ENCODE assay signal across 9 cellular contexts in genomic region chr3:72520690-72521308, GRCh38.
DNase-seq lines count a peak whose midpoint lies in the region; ATAC-seq and TF ChIP-seq lines count a peak whose summit lies in the region.
"Had no signal": no experiment of that assay in that cellular context is flagged by ENCODE, and none has a peak within 500 bp of the region (broad histone marks: within the 10 kb centered on the region; RNA-seq: fewer than 3 reads in every experiment).

No MANE protein-coding gene starts in this region.

- H3K79me2 ChIP-seq in Karpas-422 (ENCODE audit: low read length) = no peaks in the 10 kb centered on the region

- TF ChIP-seq CTCF in GM13976 (IDR thresholded peaks at IDR 0.05; ENCODE audit: borderline replicate concordance, control extremely low read depth, extremely low read depth, insufficient read depth, missing control alignments) = no peak
- TF ChIP-seq CTCF in HEK293 (tag by site-specific recombination; IDR thresholded peaks at IDR 0.05) = no peak
- no peak for TF ChIP-seq CTCF in kidney epithelial cell (IDR thresholded peaks at IDR 0.05; ENCODE audit: insufficient read depth, low read length, poor library complexity, severe bottlenecking)

- no peaks in the 10 kb centered on the region for H3K9me2 ChIP-seq in Karpas-422 (replicated peaks; ENCODE audit: insufficient read depth, low read length)

- H2AFZ ChIP-seq in Karpas-422 (ENCODE audit: low read length) = no peak overlapping the region

- DNase-seq in GM13976 (ENCODE audit: low spot score) = peak; percentile 39
- peak; percentile 58 for DNase-seq in RPMI7951 (ENCODE audit: low read depth)
- peak; percentile 80 for DNase-seq in kidney epithelial cell (ENCODE audit: low read depth)
- DNase-seq in Karpas-422 = no peak
- no peak for DNase-seq in DMS79 (lab: John Stamatoyannopoulos, UW)
- DNase-seq in cardiac septum (ENCODE audit: low spot score) = no peak

- H3K9me3 ChIP-seq in HEK293 (ENCODE audit: control insufficient read depth, insufficient read depth, low read depth, low read length) (no peaks in the 10 kb centered on the region), Karpas-422 (ENCODE audit: low read length) (no peaks in the 10 kb centered on the region)

- H3K4me2 ChIP-seq in Karpas-422 (ENCODE audit: low read depth, low read length, poor library complexity, severe bottlenecking) = no peak overlapping the region

- in situ Hi-C loops in GM13976 (cut with MboI; ENCODE audit: low sequenced_read_pairs, unreplicated experiment) = no loop called here

- intact Hi-C loops in cardiac septum (cut with DNase I) = no loop called here

- H3K4me1 ChIP-seq in HEK293 (ENCODE audit: control insufficient read depth, insufficient read depth, low read length) = peaks cover 4% of the 10 kb centered on the region; the same call in 1 of the 2 replicates
- peaks cover 14% of the 10 kb centered on the region for H3K4me1 ChIP-seq in Karpas-422 (ENCODE audit: low read length)

- ATAC-seq in HG02970 (IDR thresholded peaks at IDR 0.05; ENCODE audit: low FRiP score, unreplicated experiment) = no peak

- no peaks in the 10 kb centered on the region for H4K20me1 ChIP-seq in Karpas-422 (ENCODE audit: insufficient read depth, low read depth, low read length)

- POLR2A ChIA-PET in HEK293 (lab: Yijun Ruan, JAX) = no interaction called here

- no peaks in the 10 kb centered on the region for H3K27me3 ChIP-seq in kidney epithelial cell (ENCODE audit: control insufficient read depth, insufficient read depth, low read length)
- no peaks in the 10 kb centered on the region for H3K27me3 ChIP-seq in Karpas-422 (ENCODE audit: low read length)

- CTCF ChIA-PET in HEK293 (lab: Yijun Ruan, JAX) = interaction anchor here (0.7 kb wide), 1 partner anchor 31 kb away, joined by 6 read pairs; no protein-coding TSS in a partner anchor

- no peak overlapping the region for H3K9ac ChIP-seq in Karpas-422 (ENCODE audit: low read length)

- H3K27ac ChIP-seq in HEK293 (ENCODE audit: extremely low read depth, low read depth, low read length) (no peak overlapping the region; the same call in 1 of the 2 replicates), Karpas-422 (ENCODE audit: low read length) (no peak overlapping the region)
- H3K27ac ChIP-seq: skin epidermis had no signal

- no peak overlapping the region for H3K4me3 ChIP-seq in HEK293 (ENCODE audit: low read depth, low read length)
- no peak overlapping the region for H3K4me3 ChIP-seq in kidney epithelial cell (ENCODE audit: low read depth, low read length)
- no peak overlapping the region for H3K4me3 ChIP-seq in Karpas-422 (ENCODE audit: low read length)
- H3K4me3 ChIP-seq: skin epidermis had no signal

- H3K36me3 ChIP-seq in HEK293 (ENCODE audit: control insufficient read depth in 2 of 2, insufficient read depth in 1 of 2, low read length in 2 of 2) (no peaks in the 10 kb centered on the region), kidney epithelial cell (ENCODE audit: control insufficient read depth, insufficient read depth, low read length) (no peaks in the 10 kb centered on the region), Karpas-422 (ENCODE audit: insufficient read depth, low read length) (no peaks in the 10 kb centered on the region)

TF ChIP-seq in HEK293, 187 proteins besides CTCF, POLR2A, EP300 and RAD21 (continues in another document):
- TF ChIP-seq, protein P1, sequence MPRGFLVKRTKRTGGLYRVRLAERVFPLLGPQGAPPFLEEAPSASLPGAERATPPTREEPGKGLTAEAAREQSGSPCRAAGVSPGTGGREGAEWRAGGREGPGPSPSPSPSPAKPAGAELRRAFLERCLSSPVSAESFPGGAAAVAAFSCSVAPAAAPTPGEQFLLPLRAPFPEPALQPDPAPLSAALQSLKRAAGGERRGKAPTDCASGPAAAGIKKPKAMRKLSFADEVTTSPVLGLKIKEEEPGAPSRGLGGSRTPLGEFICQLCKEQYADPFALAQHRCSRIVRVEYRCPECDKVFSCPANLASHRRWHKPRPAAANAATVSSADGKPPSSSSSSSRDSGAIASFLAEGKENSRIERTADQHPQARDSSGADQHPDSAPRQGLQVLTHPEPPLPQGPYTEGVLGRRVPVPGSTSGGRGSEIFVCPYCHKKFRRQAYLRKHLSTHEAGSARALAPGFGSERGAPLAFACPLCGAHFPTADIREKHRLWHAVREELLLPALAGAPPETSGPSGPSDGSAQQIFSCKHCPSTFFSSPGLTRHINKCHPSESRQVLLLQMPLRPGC (tag by site-specific recombination; IDR thresholded peaks at IDR 0.05) = no peak
- TF ChIP-seq HOXD13 (CRISPR knock-in tag; IDR thresholded peaks at IDR 0.05; ENCODE audit: borderline replicate concordance) = no peak
- no peak for TF ChIP-seq YY1 (tag by site-specific recombination; IDR thresholded peaks at IDR 0.05)
- no peak for TF ChIP-seq TCF7L2 (IDR thresholded peaks at IDR 0.05; ENCODE audit: borderline replicate concordance, low read depth, low read length)
- TF ChIP-seq, protein P2, sequence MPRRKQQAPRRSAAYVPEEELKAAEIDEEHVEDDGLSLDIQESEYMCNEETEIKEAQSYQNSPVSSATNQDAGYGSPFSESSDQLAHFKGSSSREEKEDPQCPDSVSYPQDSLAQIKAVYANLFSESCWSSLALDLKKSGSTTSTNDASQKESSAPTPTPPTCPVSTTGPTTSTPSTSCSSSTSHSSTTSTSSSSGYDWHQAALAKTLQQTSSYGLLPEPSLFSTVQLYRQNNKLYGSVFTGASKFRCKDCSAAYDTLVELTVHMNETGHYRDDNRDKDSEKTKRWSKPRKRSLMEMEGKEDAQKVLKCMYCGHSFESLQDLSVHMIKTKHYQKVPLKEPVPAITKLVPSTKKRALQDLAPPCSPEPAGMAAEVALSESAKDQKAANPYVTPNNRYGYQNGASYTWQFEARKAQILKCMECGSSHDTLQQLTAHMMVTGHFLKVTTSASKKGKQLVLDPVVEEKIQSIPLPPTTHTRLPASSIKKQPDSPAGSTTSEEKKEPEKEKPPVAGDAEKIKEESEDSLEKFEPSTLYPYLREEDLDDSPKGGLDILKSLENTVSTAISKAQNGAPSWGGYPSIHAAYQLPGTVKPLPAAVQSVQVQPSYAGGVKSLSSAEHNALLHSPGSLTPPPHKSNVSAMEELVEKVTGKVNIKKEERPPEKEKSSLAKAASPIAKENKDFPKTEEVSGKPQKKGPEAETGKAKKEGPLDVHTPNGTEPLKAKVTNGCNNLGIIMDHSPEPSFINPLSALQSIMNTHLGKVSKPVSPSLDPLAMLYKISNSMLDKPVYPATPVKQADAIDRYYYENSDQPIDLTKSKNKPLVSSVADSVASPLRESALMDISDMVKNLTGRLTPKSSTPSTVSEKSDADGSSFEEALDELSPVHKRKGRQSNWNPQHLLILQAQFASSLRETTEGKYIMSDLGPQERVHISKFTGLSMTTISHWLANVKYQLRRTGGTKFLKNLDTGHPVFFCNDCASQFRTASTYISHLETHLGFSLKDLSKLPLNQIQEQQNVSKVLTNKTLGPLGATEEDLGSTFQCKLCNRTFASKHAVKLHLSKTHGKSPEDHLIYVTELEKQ (tag by site-specific recombination; IDR thresholded peaks at IDR 0.05; ENCODE audit: borderline replicate concordance) = no peak
- no peak for TF ChIP-seq ZNF266 (tag by site-specific recombination; IDR thresholded peaks at IDR 0.05; ENCODE audit: low read depth)
- no peak for TF ChIP-seq ZNF785 (tag by site-specific recombination; IDR thresholded peaks at IDR 0.05)
- TF ChIP-seq OSR2 (tag by site-specific recombination; IDR thresholded peaks at IDR 0.05) = 0 out of 2 replicates have a peak, but pooled peaks have one; percentile 13
- no peak for TF ChIP-seq PATZ1 (tag by site-specific recombination; IDR thresholded peaks at IDR 0.05)

Comparison
In these comparisons a context has a peak if more than half of its experiments do, and no peak if none do; other contexts are left out.
1. DNase-seq: peak in GM13976 (single experiment), RPMI7951 (single experiment) and kidney epithelial cell (single experiment); none in Karpas-422 (single experiment), DMS79 (single experiment) and cardiac septum (single experiment).